27 cellular contexts compared by ENCODE assay signal in genomic region chr2:121087117-121087516, GRCh38.
"Had no signal": no experiment of that assay in that cellular context is flagged by ENCODE, and none has a peak within 500 bp of the region (broad histone marks: within the 10 kb centered on the region; RNA-seq: fewer than 3 reads in every experiment).

No MANE protein-coding gene starts in this region.

- H3K4me2 ChIP-seq: SK-N-SH had no signal

- H3K9ac ChIP-seq: SK-N-SH had no signal

- H3K27ac Mint-ChIP-seq: activated CD4-positive, alpha-beta T cell treated with anti-CD3 and anti-CD28 coated beads, Interleukin-2, amount 10 ng/mL, durations not matched to agents 7 days and 5 days; activated CD8-positive, alpha-beta T cell treated with anti-CD3 and anti-CD28 coated beads, Interleukin-2, amount 10 ng/mL, durations not matched to agents 7 days and 5 days; activated naive CD4-positive, alpha-beta T cell treated with anti-CD3 and anti-CD28 coated beads for 36 hours; activated naive CD4-positive, alpha-beta T cell treated with anti-CD3 and anti-CD28 coated beads, Interleukin-2, amount 50 U/mL, for 72 hours; activated T-cell treated with anti-CD3 and anti-CD28 coated beads, Interleukin-2, amount 50 U/mL, for 24 hours; T-helper 1 cell treated with Interleukin-12 subunit alpha and Interleukin-12 subunit beta and Interleukin-4 antibody, amounts not matched to agents 30 μg/mL and 1 μg/mL, for 36 hours; T-helper 2 cell treated with Interferon-gamma antibody and Interleukin-4, amounts not matched to agents 5 μg/mL and 100 μg/mL, for 36 hours had no signal

- ATAC-seq: activated CD8-positive, alpha-beta T cell treated with anti-CD3 and anti-CD28 coated beads, Interleukin-2, amount 10 ng/mL, durations not matched to agents 7 days and 5 days; activated naive CD4-positive, alpha-beta T cell treated with anti-CD3 and anti-CD28 coated beads, Interleukin-2, amount 50 U/mL, for 72 hours; body of pancreas; K562; Panc1 had no signal

- H3K4me1 Mint-ChIP-seq: activated CD4-positive, alpha-beta T cell treated with anti-CD3 and anti-CD28 coated beads, Interleukin-2, amount 10 ng/mL, durations not matched to agents 7 days and 5 days had no signal

- H3K4me1 ChIP-seq: adrenal gland, body of pancreas, breast epithelium, SJSA1 had no signal

- H3K4me3 ChIP-seq: adrenal gland, body of pancreas, breast epithelium, K562, SJSA1 had no signal

- H3K9me3 ChIP-seq: adrenal gland, body of pancreas, breast epithelium, SJSA1, SK-N-SH had no signal

- H3K36me3 ChIP-seq: adrenal gland, breast epithelium, SJSA1 had no signal

- H3K36me3 Mint-ChIP-seq: activated naive CD4-positive, alpha-beta T cell treated with anti-CD3 and anti-CD28 coated beads, Interleukin-2, amount 50 U/mL, for 72 hours had no signal

- H3K27ac ChIP-seq: adrenal gland, body of pancreas, breast epithelium, SJSA1 had no signal

- H3K27me3 ChIP-seq: adrenal gland, breast epithelium, SJSA1 had no signal

- H3K4me3 Mint-ChIP-seq: activated CD4-positive, alpha-beta T cell treated with anti-CD3 and anti-CD28 coated beads, Interleukin-2, amount 10 ng/mL, durations not matched to agents 7 days and 5 days; activated CD8-positive, alpha-beta T cell treated with anti-CD3 and anti-CD28 coated beads, Interleukin-2, amount 10 ng/mL, durations not matched to agents 7 days and 5 days; activated naive CD4-positive, alpha-beta T cell treated with anti-CD3 and anti-CD28 coated beads for 36 hours; activated T-cell treated with anti-CD3 and anti-CD28 coated beads, Interleukin-2, amount 50 U/mL, for 24 hours; T-helper 1 cell treated with Interleukin-12 subunit alpha and Interleukin-12 subunit beta and Interleukin-4 antibody, amounts not matched to agents 30 μg/mL and 1 μg/mL, for 36 hours; T-helper 2 cell treated with Interferon-gamma antibody and Interleukin-4, amounts not matched to agents 5 μg/mL and 100 μg/mL, for 36 hours had no signal

- H3K9me3 Mint-ChIP-seq: activated CD4-positive, alpha-beta T cell treated with anti-CD3 and anti-CD28 coated beads, Interleukin-2, amount 10 ng/mL, durations not matched to agents 7 days and 5 days; activated naive CD4-positive, alpha-beta T cell treated with anti-CD3 and anti-CD28 coated beads, Interleukin-2, amount 50 U/mL, for 72 hours; activated T-cell treated with anti-CD3 and anti-CD28 coated beads, Interleukin-2, amount 50 U/mL, for 24 hours; T-helper 1 cell treated with Interleukin-12 subunit alpha and Interleukin-12 subunit beta and Interleukin-4 antibody, amounts not matched to agents 30 μg/mL and 1 μg/mL, for 36 hours; T-helper 2 cell treated with Interferon-gamma antibody and Interleukin-4, amounts not matched to agents 5 μg/mL and 100 μg/mL, for 36 hours had no signal

- FAIRE-seq: astrocyte, K562, TTC549 had no signal

- DNase-seq: activated CD4-positive, alpha-beta T cell treated with anti-CD3 and anti-CD28 coated beads, Interleukin-2, amount 10 ng/mL, durations not matched to agents 7 days and 5 days; activated CD4-positive, alpha-beta T cell treated with anti-CD3 and anti-CD28 coated beads, Interleukin-2, amount 50 U/mL, for 48 hours; activated CD8-positive, alpha-beta T cell treated with anti-CD3 and anti-CD28 coated beads, Interleukin-2, amount 10 ng/mL, durations not matched to agents 7 days and 5 days; activated gamma-delta T cell treated with Interleukin-2 at 50 U/mL for 16 hours; activated naive CD4-positive, alpha-beta T cell treated with anti-CD3 and anti-CD28 coated beads for 36 hours; activated T-cell treated with anti-CD3 and anti-CD28 coated beads, Interleukin-2, amount 50 U/mL, for 24 hours; adrenal gland; body of pancreas; NCI-H1105; NCI-H1417 treated with DMSO at 0.1 percent for 48 hours; NCI-H187 treated with DMSO at 0.1 percent for 48 hours; NCI-H2081; NCI-H2171 treated with DMSO at 0.1 percent for 48 hours; NCI-H2227 treated with DMSO at 0.1 percent for 48 hours; NCI-H446 treated with DMSO at 0.1 percent for 48 hours; NCI-H524; SHP77 treated with DMSO at 0.1 percent for 48 hours; SK-N-SH had no signal
